Comparison of ENCODE assay signal across 1 cellular context in genomic region chr16:1164382-1164781, GRCh38.
TF ChIP-seq lines count a peak whose summit lies in the region.

No MANE protein-coding gene starts in this region.

TF ChIP-seq in H1, 55 proteins besides CTCF, POLR2A, EP300 and RAD21:
- no peak for TF ChIP-seq BRCA1 (IDR thresholded peaks at IDR 0.05; ENCODE audit: low read depth, low read length)
- TF ChIP-seq CHD2 (IDR thresholded peaks at IDR 0.05; ENCODE audit: low read length): no peak
- TF ChIP-seq JUND (IDR thresholded peaks at IDR 0.05; ENCODE audit: low read length): no peak
- TF ChIP-seq RFX5 (IDR thresholded peaks at IDR 0.05; ENCODE audit: borderline replicate concordance, low read depth, low read length): no peak
- no peak for TF ChIP-seq SRF (IDR thresholded peaks at IDR 0.05; ENCODE audit: low read depth, low read length)
- TF ChIP-seq, protein P1, sequence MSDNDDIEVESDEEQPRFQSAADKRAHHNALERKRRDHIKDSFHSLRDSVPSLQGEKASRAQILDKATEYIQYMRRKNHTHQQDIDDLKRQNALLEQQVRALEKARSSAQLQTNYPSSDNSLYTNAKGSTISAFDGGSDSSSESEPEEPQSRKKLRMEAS (IDR thresholded peaks at IDR 0.05): no peak
- TF ChIP-seq YY1 (IDR thresholded peaks at IDR 0.05; ENCODE audit: low read depth, low read length): no peak
- TF ChIP-seq SAP30 (IDR thresholded peaks at IDR 0.05; ENCODE audit: insufficient read depth, insufficient replicate concordance, low read length): no peak
- no peak for TF ChIP-seq ASH2L (IDR thresholded peaks at IDR 0.05; ENCODE audit: low read length)
- no peak for TF ChIP-seq RBBP5 (IDR thresholded peaks at IDR 0.05; ENCODE audit: borderline replicate concordance, low read depth, low read length)
- TF ChIP-seq SIN3A (conservative IDR thresholded peaks at IDR 0.05 in 1 of 2, IDR thresholded peaks at IDR 0.05 in 1 of 2; ENCODE audit: low read depth in 1 of 2, low read length in 2 of 2): no peak
- TF ChIP-seq TAF7 (optimal IDR thresholded peaks at IDR 0.05; ENCODE audit: borderline replicate concordance, low read depth, low read length): no peak
- no peak for TF ChIP-seq E2F6 (IDR thresholded peaks at IDR 0.05)
- TF ChIP-seq KDM1A (IDR thresholded peaks at IDR 0.05; ENCODE audit: borderline replicate concordance, low read length): no peak
- TF ChIP-seq CHD1 (IDR thresholded peaks at IDR 0.05; ENCODE audit: low read depth, low read length): no peak
